Comparison of ENCODE assay signal across 8 cellular contexts in the genomic region with DNA sequence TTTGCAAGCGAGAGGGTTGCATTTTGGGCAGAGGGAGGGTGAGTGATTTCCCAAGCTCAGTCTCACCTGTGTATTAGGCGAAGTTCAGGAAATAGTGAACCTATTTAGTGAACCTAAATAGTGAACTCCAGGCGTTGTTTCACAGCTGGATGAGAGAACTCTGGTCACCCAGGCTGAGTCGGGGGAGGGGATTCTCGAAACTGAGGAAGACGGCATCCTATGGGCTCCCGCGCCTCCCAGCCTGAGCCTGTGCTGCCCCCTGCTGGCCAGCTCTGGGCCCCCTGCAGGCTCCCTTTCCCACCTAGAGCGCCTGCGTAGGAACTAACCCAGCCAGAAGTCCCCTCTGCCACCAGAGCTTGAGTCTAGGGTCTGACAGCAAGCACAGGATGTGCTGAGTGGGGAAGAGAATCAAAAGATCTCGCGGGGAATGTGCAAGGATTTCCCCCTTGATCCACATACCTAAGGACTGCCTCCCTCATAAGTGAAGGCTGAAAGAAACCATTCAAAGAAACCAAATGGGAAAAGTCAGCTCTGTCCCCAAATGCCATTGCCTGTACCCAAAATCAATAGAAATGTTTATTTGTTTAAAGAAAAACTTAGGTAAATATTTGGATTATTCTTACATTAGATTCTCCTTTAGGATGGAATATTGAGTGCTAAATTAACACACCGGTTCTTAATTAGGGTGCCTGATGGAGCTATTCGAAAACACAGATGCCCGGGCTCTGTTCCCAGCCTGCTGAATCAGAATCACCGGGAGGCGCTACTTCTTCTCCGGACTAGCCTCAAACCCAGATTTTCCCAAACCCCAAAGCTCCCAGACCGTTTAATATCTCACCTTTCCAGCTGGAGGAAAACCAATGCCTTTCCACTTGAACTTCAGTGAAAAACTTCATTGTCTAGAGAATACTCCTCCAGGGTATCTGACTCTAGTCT. TPM values are rescaled to one million over a fixed set of nuclear protein-coding genes. Genes with fewer than 3 reads are reported as not detected.
A peak's percentile ranks its signal among the peaks of the same experiment; 100 is the strongest.
DNase-seq lines count a peak whose midpoint lies in the region; ATAC-seq and TF ChIP-seq lines count a peak whose summit lies in the region.

No MANE protein-coding gene starts in this region.

- H3K4me1 Mint-ChIP-seq in natural killer cell treated with Interleukin-12 subunit alpha and Interleukin-12 subunit beta and Interleukin-15 and Interleukin-18, amount 100 ng/mL, for 72 hours (ENCODE audit: low read depth in 2 of 2) = no peaks in the 10 kb centered on the region

- TF ChIP-seq POLR2A in erythroblast (IDR thresholded peaks at IDR 0.05; ENCODE audit: low read length) = no peak

- peak; percentile 51 for ATAC-seq in HG03432 (IDR thresholded peaks at IDR 0.05; ENCODE audit: unreplicated experiment)
- peak; percentile 82 to 86 for ATAC-seq in natural killer cell treated with Interleukin-12 subunit alpha and Interleukin-12 subunit beta and Interleukin-15 and Interleukin-18, amount 100 ng/mL, for 72 hours

- no peaks in the 10 kb centered on the region for H3K36me3 Mint-ChIP-seq in natural killer cell treated with Interleukin-12 subunit alpha and Interleukin-12 subunit beta and Interleukin-15 and Interleukin-18, amount 100 ng/mL, for 72 hours

- peak; percentile 44 for DNase-seq in NK-92 treated with Interleukin-12 subunit alpha and Interleukin-12 subunit beta, amount 100 ng/mL, for 24 hours (lab: John Stamatoyannopoulos, UW)
- DNase-seq in NK-92 (lab: John Stamatoyannopoulos, UW; ENCODE audit: unreplicated experiment) (no peak), NOMO-1 (lab: John Stamatoyannopoulos, UW; ENCODE audit: unreplicated experiment in 2 of 2) (peak; percentile 38), erythroblast (lab: John Stamatoyannopoulos, UW) (peak; percentile 62 to 80)
- peak; percentile 80 for DNase-seq in activated CD8-positive, alpha-beta memory T cell treated with anti-CD3 and anti-CD28 coated beads, Interleukin-2, amount 50 U/mL, for 4 hours
- peak; percentile 74 for DNase-seq in natural killer cell treated with Interleukin-12 subunit alpha and Interleukin-12 subunit beta and Interleukin-15 and Interleukin-18, amount 100 ng/mL, for 72 hours (ENCODE audit: low spot score)
- peak; percentile 44 to 73 (median 62) for DNase-seq in stimulated activated naive CD4-positive, alpha-beta T cell (lab: John Stamatoyannopoulos, UW)

- H3K27me3 Mint-ChIP-seq in natural killer cell treated with Interleukin-12 subunit alpha and Interleukin-12 subunit beta and Interleukin-15 and Interleukin-18, amount 100 ng/mL, for 72 hours = peaks cover 17 to 18% of the 10 kb centered on the region in 2 donors

- no peaks in the 10 kb centered on the region for H3K9me3 Mint-ChIP-seq in natural killer cell treated with Interleukin-12 subunit alpha and Interleukin-12 subunit beta and Interleukin-15 and Interleukin-18, amount 100 ng/mL, for 72 hours

- H3K4me3 Mint-ChIP-seq in natural killer cell treated with Interleukin-12 subunit alpha and Interleukin-12 subunit beta and Interleukin-15 and Interleukin-18, amount 100 ng/mL, for 72 hours = no peak overlapping the region

- no peak overlapping the region for H3K27ac Mint-ChIP-seq in natural killer cell treated with Interleukin-12 subunit alpha and Interleukin-12 subunit beta and Interleukin-15 and Interleukin-18, amount 100 ng/mL, for 72 hours

RNA-seq across cellular contexts. Expression of a gene that starts 14.8 kb away (rescaled TPM):
- total RNA-seq in natural killer cell treated with Interleukin-12 subunit alpha and Interleukin-12 subunit beta and Interleukin-15 and Interleukin-18, amount 100 ng/mL, for 72 hours = not detected

RNA-seq across cellular contexts. Expression of a gene that starts 34.3 kb away (rescaled TPM):
- not detected for total RNA-seq in natural killer cell treated with Interleukin-12 subunit alpha and Interleukin-12 subunit beta and Interleukin-15 and Interleukin-18, amount 100 ng/mL, for 72 hours
